Comparison of ENCODE assay signal across 17 cellular contexts in the genomic region with DNA sequence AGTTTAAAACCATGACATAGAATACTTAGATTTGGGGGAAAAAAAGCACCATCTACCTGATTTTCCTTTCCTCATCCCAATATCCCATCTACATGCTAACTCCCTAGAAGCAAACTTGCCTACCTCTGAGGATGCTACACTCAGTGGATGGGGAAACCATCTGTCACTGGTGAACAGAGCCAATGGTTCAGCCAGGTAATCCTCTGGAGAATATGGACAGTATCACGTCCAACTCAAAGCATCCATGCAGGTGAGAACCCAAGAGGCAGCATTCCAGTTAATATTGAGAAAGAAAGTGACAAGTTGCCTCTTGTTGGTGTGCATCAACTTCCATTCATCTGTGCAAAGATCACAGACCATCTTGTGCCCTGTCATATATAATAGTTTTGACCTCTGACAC.
DNase-seq lines count a peak whose midpoint lies in the region; ATAC-seq and TF ChIP-seq lines count a peak whose summit lies in the region.
"Had no signal": no experiment of that assay in that cellular context is flagged by ENCODE, and none has a peak within 500 bp of the region (broad histone marks: within the 10 kb centered on the region; RNA-seq: fewer than 3 reads in every experiment).

No MANE protein-coding gene starts in this region.

- no peak for DNase-seq in heart left ventricle
- no peak for DNase-seq in left cardiac atrium
- peak; percentile 17 for DNase-seq in ecto neural progenitor cell (ENCODE audit: low spot score)
- no peak for DNase-seq in NCI-H1092 (lab: John Stamatoyannopoulos, UW)
- DNase-seq in inferior parietal cortex (ENCODE audit: extremely low spot score): no peak
- no peak for DNase-seq in A673 (ENCODE audit: low spot score)
- DNase-seq: AML-193; Caco-2; CD8-positive, alpha-beta memory T cell; DND-41; GF-D8; GM23248; H7 had no signal

- H3K4me1 ChIP-seq in heart left ventricle: peaks cover 0 to 48% (median 20%) of the 10 kb centered on the region in 12 donors
- H3K4me1 ChIP-seq in parathyroid adenoma: peaks cover 13% of the 10 kb centered on the region
- H3K4me1 ChIP-seq in A673 (ENCODE audit: insufficient read depth, low read length, poor library complexity, severe bottlenecking): no peaks in the 10 kb centered on the region
- H3K4me1 ChIP-seq: BLaER1, Caco-2 had no signal

- H3K9me3 ChIP-seq in heart left ventricle (no peaks in the 10 kb centered on the region), parathyroid adenoma (ENCODE audit: control insufficient read depth, low read length) (no peaks in the 10 kb centered on the region), A673 (ENCODE audit: low read depth, low read length, poor library complexity, severe bottlenecking) (no peaks in the 10 kb centered on the region)
- H3K9me3 ChIP-seq: BLaER1, Caco-2 had no signal

- no peak overlapping the region for H3K4me3 ChIP-seq in heart left ventricle
- no peak overlapping the region for H3K4me3 ChIP-seq in parathyroid adenoma (ENCODE audit: low read depth, low read length)
- H3K4me3 ChIP-seq in A673 (ENCODE audit: low read depth, low read length, poor library complexity, severe bottlenecking): no peak overlapping the region
- H3K4me3 ChIP-seq: BLaER1, GM23248 had no signal

- 0 to 76% (median 55%) methylated on average over 1 of the region's 1 CpG for WGBS in heart left ventricle, 4 donors

- H3K36me3 ChIP-seq in heart left ventricle (peaks cover 0 to 69% (median 50%) of the 10 kb centered on the region in 9 donors), parathyroid adenoma (ENCODE audit: control insufficient read depth, insufficient read depth, low read length) (no peaks in the 10 kb centered on the region), A673 (ENCODE audit: insufficient read depth, low read length, poor library complexity, severe bottlenecking) (no peaks in the 10 kb centered on the region)
- H3K36me3 ChIP-seq: BLaER1 had no signal

- no peak overlapping the region for H3K9ac ChIP-seq in parathyroid adenoma
- H3K9ac ChIP-seq: BLaER1, GM23248 had no signal

- no peaks in the 10 kb centered on the region for H3K27me3 ChIP-seq in heart left ventricle
- no peaks in the 10 kb centered on the region for H3K27me3 ChIP-seq in parathyroid adenoma (ENCODE audit: control insufficient read depth, insufficient read depth, low read length)
- no peaks in the 10 kb centered on the region for H3K27me3 ChIP-seq in A673 (replicated peaks; ENCODE audit: insufficient read depth, low read depth, low read length, poor library complexity)
- H3K27me3 ChIP-seq: BLaER1 had no signal

- ATAC-seq in heart left ventricle: no peak
- ATAC-seq in left cardiac atrium: no peak

- POLR2A ChIA-PET in A673 (lab: Charles Lee; ENCODE audit: low non-redundant PET): no interaction called here

- CTCF ChIA-PET in A673 (lab: Charles Lee): no interaction called here

- no TSS peak for BruUV-seq in A673 (replicated peaks; lab: Mats Ljungman, UMichigan)

- H2AFZ ChIP-seq in parathyroid adenoma: no peak overlapping the region
- H2AFZ ChIP-seq: GM23248 had no signal

- no peak overlapping the region for H3K4me2 ChIP-seq in parathyroid adenoma (ENCODE audit: low read length)
- H3K4me2 ChIP-seq: BLaER1 had no signal

- no peaks in the 10 kb centered on the region for H3K79me2 ChIP-seq in parathyroid adenoma

- TF ChIP-seq CTCF in heart left ventricle (IDR thresholded peaks at IDR 0.05) (no peak), parathyroid adenoma (IDR thresholded peaks at IDR 0.05) (no peak), A673 (conservative IDR thresholded peaks at IDR 0.05; ENCODE audit: low read depth, low read length) (no peak)

- intact Hi-C loops in heart left ventricle (cut with DNase I) (no loop called here), left cardiac atrium (cut with DNase I) (no loop called here), A673 (cut with micrococcal nuclease; ENCODE audit: unreplicated experiment) (no loop called here)

- TF ChIP-seq POLR2A in heart left ventricle (IDR thresholded peaks at IDR 0.05): no peak

- peak overlapping the region in 9 of 12 donors; percentile 21 to 62 (median 56) for H3K27ac ChIP-seq in heart left ventricle
- H3K27ac ChIP-seq in parathyroid adenoma: peak overlapping the region; percentile 17
- no peak overlapping the region for H3K27ac ChIP-seq in A673 (ENCODE audit: low read depth, low read length, poor library complexity, severe bottlenecking)
- H3K27ac ChIP-seq: 22Rv1, BLaER1, GM23248, HL-60 had no signal
